ENCODE assay signal across 1 cellular context in the genomic region with DNA sequence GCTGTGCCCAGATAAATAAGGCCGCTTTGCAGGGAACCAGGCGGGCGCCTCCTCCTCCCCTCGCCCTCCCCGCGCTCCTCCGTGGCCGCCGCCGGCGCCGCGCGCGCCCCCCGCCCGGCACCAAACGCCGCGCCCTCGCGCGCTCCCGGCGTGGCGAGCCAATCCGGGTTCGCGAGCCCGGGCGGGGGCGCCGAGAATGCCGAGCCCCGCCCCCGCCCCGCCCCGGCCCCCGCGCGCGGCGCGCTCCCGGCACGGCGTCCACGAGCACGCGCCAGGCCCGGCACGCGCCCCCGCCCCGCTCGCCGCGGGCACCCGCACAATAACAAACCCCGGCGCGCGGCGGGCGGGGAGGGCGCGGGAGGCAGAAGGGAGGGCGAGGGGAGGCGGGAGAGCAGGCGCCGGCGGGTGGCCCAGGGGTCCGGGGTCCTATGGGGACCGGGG.
TF ChIP-seq lines count a peak whose summit lies in the region.

Gene FBXL16 (minus strand): TSS at position 54 of the 441 bp plus-strand sequence. CDS start 8,396 bp downstream, outside the sequence.

TF ChIP-seq in HCT116, 20 proteins besides CTCF, POLR2A, EP300 and RAD21:
- TF ChIP-seq ZBTB33 (IDR thresholded peaks at IDR 0.05; ENCODE audit: extremely low read depth, insufficient replicate concordance, low read length) (no peak), POLR2AphosphoS5 (IDR thresholded peaks at IDR 0.05; ENCODE audit: low read depth, low read length) (peak; percentile 48)
